In genomic region chr19:33408116-33408515, GRCh38 we compare ENCODE assay signal across 15 cellular contexts.
"Had no signal": no experiment of that assay in that cellular context is flagged by ENCODE, and none has a peak within 500 bp of the region (broad histone marks: within the 10 kb centered on the region; RNA-seq: fewer than 3 reads in every experiment).

No MANE protein-coding gene starts in this region.

- H3K27me3 ChIP-seq: dorsolateral prefrontal cortex, heart left ventricle had no signal

- H3K9me3 Mint-ChIP-seq: naive B cell, nephron progenitor cell had no signal

- H3K27ac ChIP-seq: coronary artery, heart left ventricle, psoas muscle had no signal

- FAIRE-seq: small intestine had no signal

- H3K36me3 Mint-ChIP-seq: naive B cell had no signal

- H3K4me3 Mint-ChIP-seq: naive B cell, nephron progenitor cell had no signal

- H3K27me3 Mint-ChIP-seq: naive B cell had no signal

- H3K27ac Mint-ChIP-seq: naive B cell, nephron progenitor cell had no signal

- H3K4me1 Mint-ChIP-seq: nephron progenitor cell had no signal

- H3K4me3 ChIP-seq: coronary artery, dorsolateral prefrontal cortex, heart left ventricle, psoas muscle had no signal

- DNase-seq: dorsolateral prefrontal cortex; effector CD8-positive, alpha-beta T cell; foreskin melanocyte; islet precursor cell; mesendoderm; naive B cell; nephron progenitor cell; retina; small intestine; stimulated activated CD4-positive, alpha-beta T cell treated with anti-CD3 and anti-CD28 coated beads, Interleukin-2, amount 100 ng/mL, for 48 hours; stimulated activated naive CD4-positive, alpha-beta T cell treated with Interleukin-2 at 50 U/mL for 16 hours; trophoblast cell had no signal

- ATAC-seq: heart left ventricle, psoas muscle had no signal

- H3K9me3 ChIP-seq: heart left ventricle, psoas muscle had no signal
